Comparison of ENCODE assay signal across 24 cellular contexts in the genomic region with DNA sequence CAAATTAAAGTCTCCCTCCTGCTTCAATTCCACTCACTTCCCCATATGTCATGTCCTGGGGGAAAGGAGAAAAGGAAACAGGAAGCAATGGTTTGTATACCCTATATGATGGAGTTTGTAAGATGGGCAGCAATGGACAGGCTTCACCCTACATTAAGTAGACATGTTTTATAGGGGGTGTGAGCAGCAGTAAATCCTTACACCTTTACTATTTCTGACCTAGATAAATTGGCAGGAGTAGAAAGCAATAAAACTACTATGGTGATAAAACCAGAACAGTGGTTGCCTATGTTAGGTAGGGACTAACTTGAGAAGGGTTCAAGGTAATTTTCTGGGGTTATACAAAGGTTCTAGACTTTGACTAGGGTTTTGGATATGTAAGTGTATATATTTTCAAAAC.
"Had no signal": no experiment of that assay in that cellular context is flagged by ENCODE, and none has a peak within 500 bp of the region (broad histone marks: within the 10 kb centered on the region; RNA-seq: fewer than 3 reads in every experiment).

No MANE protein-coding gene starts in this region.

- H3K4me1 ChIP-seq: parathyroid adenoma, psoas muscle, right lobe of liver, sigmoid colon, stomach, thyroid gland, tibial nerve, upper lobe of left lung, vagina had no signal

- H3K36me3 ChIP-seq: neural progenitor cell, ovary, right lobe of liver, sigmoid colon, stomach, thoracic aorta, thyroid gland, tibial nerve, upper lobe of left lung, vagina had no signal

- H3K9me3 ChIP-seq: ovary, psoas muscle, right lobe of liver, sigmoid colon, stomach, thyroid gland, tibial nerve, upper lobe of left lung, vagina had no signal

- ATAC-seq: psoas muscle; right cardiac atrium; right lobe of liver; stimulated activated effector memory CD8-positive, alpha-beta T cell treated with anti-CD3 and anti-CD28 coated beads, Interleukin-12 subunit alpha, Interleukin-12 subunit beta, amount 100 ng/mL, for 72 hours had no signal

- H3K4me3 ChIP-seq: neural progenitor cell, ovary, psoas muscle, right lobe of liver, sigmoid colon, stomach, thoracic aorta, thyroid gland, tibial nerve, upper lobe of left lung, vagina had no signal

- DNase-seq: occipital lobe; ovary; posterior cingulate gyrus; psoas muscle; right cardiac atrium; right lobe of liver; sigmoid colon; small intestine; stimulated activated CD4-positive, alpha-beta T cell treated with anti-CD3 and anti-CD28 coated beads, Interleukin-15, amount 100 ng/mL, for 24 hours; stimulated activated CD4-positive, alpha-beta T cell treated with anti-CD3 and anti-CD28 coated beads, Interleukin-2, amount 100 ng/mL, for 24 hours; stimulated activated CD4-positive, alpha-beta T cell treated with anti-CD3 and anti-CD28 coated beads, Interleukin-2, amount 100 ng/mL, for 48 hours; stimulated activated CD4-positive, alpha-beta T cell treated with anti-CD3 and anti-CD28 coated beads, Interleukin-4, amount 100 ng/mL, for 24 hours; stimulated activated naive B cell treated with anti-CD40 and anti-IgM and Interleukin-4, amounts not matched to agents 10 μg/mL and 1 μg/mL and 100 μg/mL, for 72 hours; stimulated activated naive CD4-positive, alpha-beta T cell treated with Interleukin-2 at 50 U/mL for 16 hours; stomach; thyroid gland; trophoblast cell; upper lobe of left lung had no signal
